ENCODE assay signal across 8 cellular contexts in genomic region chr2:105798595-105798994, GRCh38. TPM values are rescaled to one million over a fixed set of nuclear protein-coding genes. Genes with fewer than 3 reads are reported as not detected.
DNase-seq lines count a peak whose midpoint lies in the region; ATAC-seq and TF ChIP-seq lines count a peak whose summit lies in the region.

No MANE protein-coding gene starts in this region.

- ATAC-seq in HG03469 (IDR thresholded peaks at IDR 0.05; ENCODE audit: unreplicated experiment) (no peak), HG02759 (IDR thresholded peaks at IDR 0.05; ENCODE audit: unreplicated experiment) (no peak)

- H3K27me3 ChIP-seq in transverse colon = no peaks in the 10 kb centered on the region

- peaks cover 53 to 83% (median 62%) of the 10 kb centered on the region in 4 donors for H3K4me1 ChIP-seq in transverse colon

- intact Hi-C loops in transverse colon (cut with DNase I; ENCODE audit: low total_unique reads) = no loop called here

- peak overlapping the region; percentile 66 to 76 (median 70) for H3K27ac ChIP-seq in transverse colon

- TF ChIP-seq EP300 in transverse colon (IDR thresholded peaks at IDR 0.05; ENCODE audit: low read depth) = no peak

- H3K36me3 ChIP-seq in transverse colon = no peaks in the 10 kb centered on the region

- peak; percentile 50 for DNase-seq in activated naive CD4-positive, alpha-beta T cell treated with Interleukin-2 at 50 U/mL for 16 hours
- no peak for DNase-seq in activated naive CD4-positive, alpha-beta T cell treated with anti-CD3 and anti-CD28 coated beads, Interleukin-2, amount 50 U/mL, for 16 hours
- DNase-seq in NAMALWA (ENCODE audit: low spot score) = peak; percentile 61
- DNase-seq in central memory CD4-positive, alpha-beta T cell = peak; percentile 74
- no peak for DNase-seq in transverse colon
- no peak for DNase-seq in NCI-H2081 treated with DMSO at 0.1 percent for 48 hours (lab: John Stamatoyannopoulos, UW)

- no peak for TF ChIP-seq POLR2A in transverse colon (IDR thresholded peaks at IDR 0.05)

- in situ Hi-C loops in transverse colon (cut with MboI; ENCODE audit: low pct_ligation_motif_present in 1 of 4, low pct_unique_long_range_greater_than_20kb in 1 of 4, low sequenced_read_pairs in 3 of 4) = no loop called here

- WGBS in transverse colon (ENCODE audit: low coverage in 1 of 2), 2 donors = 52 to 72% methylated on average over 2 of the region's 2 CpGs

- no peak for TF ChIP-seq CTCF in transverse colon (IDR thresholded peaks at IDR 0.05)

- no peaks in the 10 kb centered on the region for H3K9me3 ChIP-seq in transverse colon

- no peak overlapping the region for H3K4me3 ChIP-seq in transverse colon

RNA-seq across cellular contexts. Expression of gene NCK2, which starts 53.9 kb away (rescaled TPM):
- 10 to 100 TPM; 42.2 to 74.1 (median 59.9) TPM for total RNA-seq in transverse colon

Comparison
In these comparisons a context has a peak if more than half of its experiments do, and no peak if none do; other contexts are left out.
1. DNase-seq: peak in activated naive CD4-positive, alpha-beta T cell treated with Interleukin-2 at 50 U/mL for 16 hours (single experiment), NAMALWA (single experiment) and central memory CD4-positive, alpha-beta T cell (single experiment); none in activated naive CD4-positive, alpha-beta T cell treated with anti-CD3 and anti-CD28 coated beads, Interleukin-2, amount 50 U/mL, for 16 hours (single experiment), transverse colon (single experiment) and NCI-H2081 treated with DMSO at 0.1 percent for 48 hours (single experiment).